Comparison of ENCODE assay signal across 18 cellular contexts in genomic region chr11:33135216-33135615, GRCh38. TPM values are rescaled to one million over a fixed set of nuclear protein-coding genes. Genes with fewer than 3 reads are reported as not detected.
DNase-seq lines count a peak whose midpoint lies in the region; ATAC-seq and TF ChIP-seq lines count a peak whose summit lies in the region.
"Had no signal": no experiment of that assay in that cellular context is flagged by ENCODE, and none has a peak within 500 bp of the region (broad histone marks: within the 10 kb centered on the region; RNA-seq: fewer than 3 reads in every experiment).

No MANE protein-coding gene starts in this region.

- WGBS in mammary epithelial cell (ENCODE audit: low coverage, missing lambda C conversion rate), result 100% methylated on average over 1 of the region's 1 CpG

- H2AFZ ChIP-seq in ACC112 (ENCODE audit: low read length, unreplicated experiment) (no peak overlapping the region), mammary epithelial cell (ENCODE audit: low read depth, low read length) (no peak overlapping the region)

- no peaks in the 10 kb centered on the region for H3K9me3 ChIP-seq in mammary epithelial cell (replicated peaks; ENCODE audit: insufficient read depth, low read length)
- H3K9me3 ChIP-seq: BLaER1, heart left ventricle, lower lobe of right lung, upper lobe of right lung had no signal

- H3K27ac ChIP-seq in ACC112 (ENCODE audit: low read depth, low read length), result peak overlapping the region; percentile 21; the same call in 1 of the 2 replicates
- peak overlapping the region; percentile 26 for H3K27ac ChIP-seq in brain microvascular endothelial cell
- no peak overlapping the region for H3K27ac ChIP-seq in mammary epithelial cell (ENCODE audit: insufficient read depth, low read depth, low read length)
- H3K27ac ChIP-seq: BLaER1, lower lobe of right lung, upper lobe of right lung had no signal

- TF ChIP-seq CTCF in brain microvascular endothelial cell (IDR thresholded peaks at IDR 0.05; ENCODE audit: low read depth, low read length, missing control alignments) (no peak), mammary epithelial cell (conservative IDR thresholded peaks at IDR 0.05 in 1 of 2, IDR thresholded peaks at IDR 0.05 in 1 of 2; ENCODE audit: extremely low read depth in 1 of 2, insufficient read depth in 1 of 2, low read depth in 1 of 2, low read length in 2 of 2) (no peak)

- peak; percentile 75 for DNase-seq in HCEC 1CT
- DNase-seq in brain microvascular endothelial cell, result peak; percentile 55
- DNase-seq in left lobe of liver (ENCODE audit: low spot score), result no peak
- no peak for DNase-seq in mammary epithelial cell
- DNase-seq in activated CD4-positive, CD25-positive, alpha-beta regulatory T cell (lab: John Stamatoyannopoulos, UW), result no peak
- DNase-seq in activated CD8-positive, alpha-beta memory T cell treated with anti-CD3 and anti-CD28 coated beads, Interleukin-2, amount 50 U/mL, for 4 hours, result no peak
- DNase-seq: activated CD8-positive, alpha-beta memory T cell treated with anti-CD3 and anti-CD28 coated beads, Interleukin-2, amount 50 U/mL, for 48 hours; heart left ventricle; Karpas-422; lower lobe of right lung; NCI-H187 treated with DMSO at 0.1 percent for 48 hours; occipital lobe; SIG-M5; stimulated activated CD8-positive, alpha-beta memory T cell treated with anti-CD3 and anti-CD28 coated beads, Interleukin-4, amount 100 ng/mL, for 48 hours; upper lobe of right lung had no signal

- no peak overlapping the region for H3K4me2 ChIP-seq in mammary epithelial cell (ENCODE audit: insufficient read depth, low read depth, low read length)
- H3K4me2 ChIP-seq: BLaER1 had no signal

- H3K9ac ChIP-seq in mammary epithelial cell (ENCODE audit: insufficient read depth, low read length), result no peak overlapping the region
- H3K9ac ChIP-seq: BLaER1 had no signal

- in situ Hi-C loops in brain microvascular endothelial cell (cut with HindIII; ENCODE audit: low pct_ligation_motif_present, low sequenced_read_pairs) (no loop called here), mammary epithelial cell (cut with MboI; ENCODE audit: low sequenced_read_pairs in 2 of 2) (no loop called here)

- H3K27me3 ChIP-seq in ACC112 (ENCODE audit: insufficient read depth, low read length), result no peaks in the 10 kb centered on the region
- no peaks in the 10 kb centered on the region for H3K27me3 ChIP-seq in brain microvascular endothelial cell (replicated peaks)
- H3K27me3 ChIP-seq in mammary epithelial cell (ENCODE audit: insufficient read depth, low read length), result no peaks in the 10 kb centered on the region
- H3K27me3 ChIP-seq: BLaER1, heart left ventricle, upper lobe of right lung had no signal

- peaks cover 11% of the 10 kb centered on the region for H3K79me2 ChIP-seq in ACC112 (ENCODE audit: control insufficient read depth, insufficient read depth, low read length, unreplicated experiment)
- peaks cover 9% of the 10 kb centered on the region for H3K79me2 ChIP-seq in mammary epithelial cell (ENCODE audit: insufficient read depth, low read length)

- H3K36me3 ChIP-seq in ACC112 (ENCODE audit: insufficient read depth, low read length), result peaks cover 10% of the 10 kb centered on the region; the same call in 1 of the 2 replicates
- H3K36me3 ChIP-seq in brain microvascular endothelial cell (replicated peaks), result peaks cover 8% of the 10 kb centered on the region
- H3K36me3 ChIP-seq in mammary epithelial cell (ENCODE audit: insufficient read depth, low read length), result peaks cover 15% of the 10 kb centered on the region

- CTCF ChIA-PET in mammary epithelial cell (lab: Charles Lee; ENCODE audit: low non-redundant PET), result no interaction called here

- H3K4me1 ChIP-seq in ACC112 (ENCODE audit: control insufficient read depth, insufficient read depth, low read length, unreplicated experiment) (peaks cover 33% of the 10 kb centered on the region), mammary epithelial cell (ENCODE audit: insufficient read depth, low read length) (no peaks in the 10 kb centered on the region)
- H3K4me1 ChIP-seq: BLaER1 had no signal

- BruUV-seq in mammary epithelial cell (replicated peaks; lab: Mats Ljungman, UMichigan), result no TSS peak

- no peaks in the 10 kb centered on the region for H4K20me1 ChIP-seq in mammary epithelial cell (ENCODE audit: insufficient read depth, low read length)

- dilution Hi-C loops in mammary epithelial cell (cut with HindIII; ENCODE audit: low sequenced_read_pairs), result no loop called here

- H3K4me3 ChIP-seq in ACC112 (ENCODE audit: low read depth, low read length) (no peak overlapping the region), brain microvascular endothelial cell (ENCODE audit: low read depth, low read length) (no peak overlapping the region), mammary epithelial cell (replicated peaks in 1 of 3; ENCODE audit: insufficient read depth in 1 of 3, low read depth in 2 of 3, low read length in 3 of 3) (no peak overlapping the region)
- H3K4me3 ChIP-seq: BLaER1, heart left ventricle, lower lobe of right lung, upper lobe of right lung had no signal

- intact Hi-C loops in mammary epithelial cell (cut with micrococcal nuclease), result no loop called here

- peak; percentile 60 for ATAC-seq in left lobe of liver
- ATAC-seq in GM21367 (IDR thresholded peaks at IDR 0.05; ENCODE audit: unreplicated experiment), result no peak
- ATAC-seq: heart left ventricle, upper lobe of right lung had no signal

RNA-seq across cellular contexts. Expression of gene CSTF3, which starts 26.1 kb away (rescaled TPM):
- total RNA-seq in left lobe of liver, result 9.9 TPM
- 10 to 100 TPM; 21.3 to 32.9 TPM for total RNA-seq in mammary epithelial cell
- 19.4 TPM for polyA plus RNA-seq in mammary epithelial cell
- polyA minus RNA-seq in mammary epithelial cell, result 28.9 TPM

Comparison
In these comparisons a context has a peak if more than half of its experiments do, and no peak if none do; other contexts are left out.
1. DNase-seq: peak in HCEC 1CT (single experiment) and brain microvascular endothelial cell (single experiment); none in left lobe of liver (single experiment), mammary epithelial cell (single experiment), activated CD4-positive, CD25-positive, alpha-beta regulatory T cell (0 of 4) and activated CD8-positive, alpha-beta memory T cell treated with anti-CD3 and anti-CD28 coated beads, Interleukin-2, amount 50 U/mL, for 4 hours (single experiment).